Comparison of ENCODE assay signal across 8 cellular contexts in the genomic region with DNA sequence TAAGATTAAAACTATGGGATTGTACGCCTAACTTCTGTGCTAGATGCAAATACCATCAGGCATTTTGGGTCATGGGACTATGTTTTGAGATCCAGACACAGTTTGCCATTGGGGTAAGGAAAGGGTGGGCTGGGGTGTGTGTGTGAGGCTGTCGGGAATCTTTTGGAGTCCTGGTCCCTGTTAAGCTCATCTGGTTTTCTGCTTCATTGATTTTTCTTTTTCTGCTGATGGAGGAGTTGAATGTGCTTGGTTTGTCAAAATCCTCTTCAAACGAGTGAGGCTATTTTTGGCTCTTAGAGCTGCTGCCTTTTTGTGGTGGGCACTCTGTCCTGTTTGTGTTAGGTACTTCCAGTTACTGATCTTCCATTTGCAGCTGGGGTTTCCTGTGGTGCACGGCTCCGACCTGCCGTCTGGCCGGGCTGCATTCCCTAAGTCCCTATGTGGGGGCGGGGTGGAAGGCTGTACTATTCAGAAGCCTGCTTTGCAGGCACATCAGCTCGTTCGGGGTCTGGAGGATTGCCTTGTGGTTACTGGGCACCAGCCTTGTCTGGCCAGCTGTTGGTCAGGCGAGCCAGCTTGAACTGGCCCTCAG. TPM values are rescaled to one million over a fixed set of nuclear protein-coding genes. Genes with fewer than 3 reads are reported as not detected.
DNase-seq lines count a peak whose midpoint lies in the region; ATAC-seq, FAIRE-seq and TF ChIP-seq lines count a peak whose summit lies in the region.

No MANE protein-coding gene starts in this region.

- intact Hi-C loops in activated CD4-positive, alpha-beta T cell treated with anti-CD3 and anti-CD28 coated beads for 36 hours (cut with DNase I, micrococcal nuclease), result loop anchor here in 1 of 2 experiments (2.0 kb wide), 1 partner anchor 36 kb away; no protein-coding TSS in a partner anchor
- intact Hi-C loops in MCF 10A (cut with micrococcal nuclease), result loop anchor here (2.0 to 5.0 kb wide), 3 partner anchors 44 to 74 kb away; no protein-coding TSS in a partner anchor

- FAIRE-seq in small intestine (lab: Jason Lieb, UNC), result no peak

- no peak for ATAC-seq in activated CD4-positive, alpha-beta T cell treated with anti-CD3 and anti-CD28 coated beads for 36 hours

- peak overlapping the region; percentile 86 for H3K27ac Mint-ChIP-seq in activated CD4-positive, alpha-beta T cell treated with anti-CD3 and anti-CD28 coated beads for 36 hours
- peak overlapping the region; percentile 33 for H3K27ac Mint-ChIP-seq in MCF 10A (ENCODE audit: low read depth, unreplicated experiment)

- H3K36me3 ChIP-seq in small intestine (ENCODE audit: control insufficient read depth in 2 of 2, insufficient read depth in 2 of 2, low read length in 2 of 2), result no peaks in the 10 kb centered on the region

- H3K4me3 ChIP-seq in small intestine (ENCODE audit: low read depth in 1 of 2, low read length in 2 of 2), result peak overlapping the region in 1 of 2 donors; percentile 80

- peaks cover 71% of the 10 kb centered on the region for H3K4me1 Mint-ChIP-seq in activated CD4-positive, alpha-beta T cell treated with anti-CD3 and anti-CD28 coated beads for 36 hours
- H3K4me1 Mint-ChIP-seq in MCF 10A (ENCODE audit: insufficient read depth, unreplicated experiment), result peaks cover 46% of the 10 kb centered on the region

- WGBS in small intestine, 3 donors, result 19 to 28% (median 22%) methylated on average over 11 of the region's 11 CpGs

- TF ChIP-seq CTCF in MCF 10A (IDR thresholded peaks at IDR 0.05; ENCODE audit: unreplicated experiment), result no peak

- no peaks in the 10 kb centered on the region for H3K9me3 Mint-ChIP-seq in activated CD4-positive, alpha-beta T cell treated with anti-CD3 and anti-CD28 coated beads for 36 hours (ENCODE audit: low read depth)
- H3K9me3 Mint-ChIP-seq in MCF 10A (ENCODE audit: unreplicated experiment), result no peaks in the 10 kb centered on the region

- H3K27ac ChIP-seq in small intestine (ENCODE audit: low read depth in 1 of 2, low read length in 1 of 2), result no peak overlapping the region

- H3K4me3 Mint-ChIP-seq in activated CD4-positive, alpha-beta T cell treated with anti-CD3 and anti-CD28 coated beads for 36 hours, result peak overlapping the region; percentile 79
- peak overlapping the region; percentile 73 for H3K4me3 Mint-ChIP-seq in MCF 10A (ENCODE audit: unreplicated experiment)

- no peaks in the 10 kb centered on the region for H3K9me3 ChIP-seq in small intestine (ENCODE audit: control insufficient read depth, low read depth)

- H3K27me3 Mint-ChIP-seq in activated CD4-positive, alpha-beta T cell treated with anti-CD3 and anti-CD28 coated beads for 36 hours, result no peaks in the 10 kb centered on the region
- no peaks in the 10 kb centered on the region for H3K27me3 Mint-ChIP-seq in MCF 10A (ENCODE audit: insufficient read depth, unreplicated experiment)

- no peaks in the 10 kb centered on the region for H3K27me3 ChIP-seq in small intestine (ENCODE audit: control insufficient read depth in 2 of 2, insufficient read depth in 2 of 2, low read length in 2 of 2)

- CTCF ChIA-PET in activated CD4-positive, alpha-beta T cell treated with anti-CD3 and anti-CD28 coated beads for 36 hours (lab: Charles Lee), result interaction anchor here (0.7 to 3.0 kb wide), 6 partner anchors 9 to 430 kb away, joined by 3 to 19 read pairs (median 6); no protein-coding TSS in a partner anchor
- CTCF ChIA-PET in MCF 10A (lab: Yijun Ruan, JAX), result interaction anchor here (0.7 to 1.8 kb wide), 7 partner anchors 9 to 107 kb away, joined by 3 to 9 read pairs (median 4); no protein-coding TSS in a partner anchor

- BruUV-seq in MCF 10A (replicated peaks; lab: Mats Ljungman, UMichigan), result no TSS peak

- peak; percentile 17 for DNase-seq in activated CD4-positive, alpha-beta T cell treated with anti-CD3 and anti-CD28 coated beads for 36 hours
- DNase-seq in activated CD4-positive, alpha-beta T cell treated with anti-CD3 and anti-CD28 coated beads for 1 hour, result no peak
- DNase-seq in NCI-H510A (lab: John Stamatoyannopoulos, UW) (peak; percentile 53), MCF 10A (ENCODE audit: unreplicated experiment) (peak; percentile 47), inferior parietal cortex (ENCODE audit: extremely low spot score) (peak; percentile 66), small intestine (peak; percentile 38), NOMO-1 treated with dmso at 0.1 percent for 144 hours (lab: John Stamatoyannopoulos, UW; ENCODE audit: unreplicated experiment) (no peak)
- DNase-seq in stimulated activated CD8-positive, alpha-beta memory T cell treated with anti-CD3 and anti-CD28 coated beads, Interleukin-4, amount 100 ng/mL, for 48 hours, result no peak

- POLR2A ChIA-PET in activated CD4-positive, alpha-beta T cell treated with anti-CD3 and anti-CD28 coated beads for 36 hours (lab: Charles Lee), result interaction anchor here (0.7 to 3.3 kb wide), 3 partner anchors 10 to 99 kb away, joined by 3 to 14 read pairs (median 3); no protein-coding TSS in a partner anchor
- POLR2A ChIA-PET in MCF 10A (lab: Yijun Ruan, JAX), result interaction anchor here (0.8 to 5.1 kb wide), 6 partner anchors 10 to 99 kb away, joined by 3 to 53 read pairs (median 5); no protein-coding TSS in a partner anchor

- peaks cover 2 to 5% of the 10 kb centered on the region in 2 donors for H3K4me1 ChIP-seq in small intestine (ENCODE audit: control insufficient read depth in 2 of 2, insufficient read depth in 1 of 2, low read depth in 1 of 2, low read length in 1 of 2)

- H3K36me3 Mint-ChIP-seq in activated CD4-positive, alpha-beta T cell treated with anti-CD3 and anti-CD28 coated beads for 36 hours (ENCODE audit: low read depth), result peaks cover 40% of the 10 kb centered on the region
- H3K36me3 Mint-ChIP-seq in MCF 10A (ENCODE audit: insufficient read depth, unreplicated experiment), result peaks cover 14% of the 10 kb centered on the region

RNA-seq across cellular contexts. Expression of a gene that starts 2.9 kb away (rescaled TPM):
- 10 to 100 TPM; 45.5 to 58.0 TPM for total RNA-seq in activated CD4-positive, alpha-beta T cell treated with anti-CD3 and anti-CD28 coated beads for 36 hours
- total RNA-seq in MCF 10A (2022), result 62.2 and 77.9 TPM in 2 replicates
- 10 to 100 TPM in 2 of 3 donors, 1 to 10 TPM in 1; 8.9 to 27.9 (median 13.9) TPM for polyA plus RNA-seq in small intestine

RNA-seq across cellular contexts. Expression of a gene that starts 37.9 kb away (rescaled TPM):
- total RNA-seq in activated CD4-positive, alpha-beta T cell treated with anti-CD3 and anti-CD28 coated beads for 36 hours, result under 1 TPM; 0.35 to 0.50 TPM
- 8.5 and 8.8 TPM in 2 replicates for total RNA-seq in MCF 10A (2022)
- polyA plus RNA-seq in small intestine, result under 1 TPM in 2 of 3 donors, not detected in 1; 0.27 to 0.92 TPM

RNA-seq across cellular contexts. Expression of a gene that starts 41.4 kb away (rescaled TPM):
- total RNA-seq in activated CD4-positive, alpha-beta T cell treated with anti-CD3 and anti-CD28 coated beads for 36 hours, result under 1 TPM; 0.30 to 0.46 TPM
- not detected in 2 replicates for total RNA-seq in MCF 10A (2022)
- under 1 TPM in 1 of 3 donors, not detected in 2; 0.13 TPM for polyA plus RNA-seq in small intestine

Comparison
In these comparisons a context has a peak if more than half of its experiments do, and no peak if none do; other contexts are left out.
1. DNase-seq: peak in activated CD4-positive, alpha-beta T cell treated with anti-CD3 and anti-CD28 coated beads for 36 hours (single experiment), NCI-H510A (single experiment), MCF 10A (single experiment), inferior parietal cortex (single experiment) and small intestine (single experiment); none in activated CD4-positive, alpha-beta T cell treated with anti-CD3 and anti-CD28 coated beads for 1 hour (single experiment), stimulated activated CD8-positive, alpha-beta memory T cell treated with anti-CD3 and anti-CD28 coated beads, Interleukin-4, amount 100 ng/mL, for 48 hours (single experiment) and NOMO-1 treated with dmso at 0.1 percent for 144 hours (single experiment).